In the genomic region with DNA sequence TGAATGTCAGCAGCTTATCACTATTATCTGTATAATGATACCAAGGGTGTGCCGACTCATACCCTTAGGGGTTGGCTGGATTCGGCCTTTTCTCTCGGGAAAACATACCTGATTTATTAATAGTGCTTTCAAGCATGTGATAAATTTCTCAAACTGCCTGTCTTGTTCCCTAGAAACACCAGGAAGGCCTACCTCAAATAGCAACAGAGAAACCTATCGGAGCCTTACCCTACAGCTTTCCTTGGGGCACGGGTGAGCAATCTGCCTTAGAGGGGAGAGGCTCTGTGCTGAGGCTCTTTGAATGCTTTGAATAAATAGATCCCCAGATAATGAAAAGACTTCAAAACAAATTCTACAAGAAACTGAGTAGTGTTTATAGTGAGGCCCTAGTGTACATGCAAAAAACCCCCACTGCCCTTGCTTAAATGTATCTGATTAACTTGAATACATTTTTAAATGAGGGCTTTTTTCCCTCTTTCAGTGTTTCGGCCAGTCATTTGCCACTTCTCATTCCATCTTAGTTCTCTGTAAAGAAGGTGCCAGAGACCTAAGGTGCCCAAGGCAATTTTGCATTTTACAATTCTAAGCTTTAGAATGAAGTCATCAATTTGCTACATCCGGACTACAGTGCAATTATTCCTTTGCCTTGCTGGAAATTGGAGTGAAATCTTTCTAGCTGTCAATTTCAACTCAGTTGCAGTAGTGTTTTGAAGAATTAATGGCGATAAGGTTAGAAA, we compare ENCODE assay signal across 27 cellular contexts.
DNase-seq lines count a peak whose midpoint lies in the region; ATAC-seq and TF ChIP-seq lines count a peak whose summit lies in the region.
"Had no signal": no experiment of that assay in that cellular context is flagged by ENCODE, and none has a peak within 500 bp of the region (broad histone marks: within the 10 kb centered on the region; RNA-seq: fewer than 3 reads in every experiment).

No MANE protein-coding gene starts in this region.

- intact Hi-C loops in CD4-positive, alpha-beta T cell (cut with DNase I, micrococcal nuclease) = loop anchor here in 1 of 2 experiments (10.0 kb wide), 2 partner anchors 363 to 683 kb away; no protein-coding TSS in a partner anchor

- CTCF ChIA-PET in CD4-positive, alpha-beta T cell (lab: Charles Lee) = no interaction called here

- no peaks in the 10 kb centered on the region for H3K9me3 ChIP-seq in CD4-positive, alpha-beta T cell (ENCODE audit: control insufficient read depth, low read length)
- H3K9me3 ChIP-seq in GM23248 (ENCODE audit: low read depth) (no peaks in the 10 kb centered on the region), endodermal cell (ENCODE audit: control insufficient read depth, low read length) (no peaks in the 10 kb centered on the region)
- H3K9me3 ChIP-seq: esophagus muscularis mucosa, testis had no signal

- H3K27me3 ChIP-seq in CD4-positive, alpha-beta T cell (ENCODE audit: control insufficient read depth, insufficient read depth, low read length) = no peaks in the 10 kb centered on the region
- no peaks in the 10 kb centered on the region for H3K27me3 ChIP-seq in GM23248 (replicated peaks; ENCODE audit: insufficient read depth)
- H3K27me3 ChIP-seq in endodermal cell (ENCODE audit: control insufficient read depth, insufficient read depth, low read length, poor library complexity, severe bottlenecking) = no peaks in the 10 kb centered on the region
- H3K27me3 ChIP-seq: esophagus muscularis mucosa, testis had no signal

- no peak overlapping the region for H2AFZ ChIP-seq in GM23248

- no peak overlapping the region for H3K4me3 Mint-ChIP-seq in CD4-positive, alpha-beta T cell
- H3K4me3 Mint-ChIP-seq in endodermal cell = no peak overlapping the region
- no peak overlapping the region for H3K4me3 Mint-ChIP-seq in naive thymus-derived CD8-positive, alpha-beta T cell
- no peak overlapping the region for H3K4me3 Mint-ChIP-seq in progenitor cell of endocrine pancreas (ENCODE audit: low read depth)
- H3K4me3 Mint-ChIP-seq: activated naive CD4-positive, alpha-beta T cell treated with anti-CD3 and anti-CD28 coated beads, Interleukin-2, amount 10 ng/mL, durations not matched to agents 7 days and 5 days; CD14-positive monocyte; neural crest cell; stimulated activated effector memory CD8-positive, alpha-beta T cell treated with anti-CD3 and anti-CD28 coated beads, Interleukin-12 subunit alpha, Interleukin-12 subunit beta, amount 100 ng/mL, for 72 hours had no signal

- peaks cover 23% of the 10 kb centered on the region for H3K4me1 ChIP-seq in GM23248 (ENCODE audit: insufficient read depth)
- H3K4me1 ChIP-seq in endodermal cell (ENCODE audit: control insufficient read depth, insufficient read depth, low read length) = no peaks in the 10 kb centered on the region
- H3K4me1 ChIP-seq: testis had no signal

- DNase-seq in CD4-positive, alpha-beta T cell = no peak
- peak; percentile 12 for DNase-seq in GM23248
- DNase-seq in endodermal cell = no peak
- no peak for DNase-seq in naive thymus-derived CD8-positive, alpha-beta T cell
- DNase-seq in progenitor cell of endocrine pancreas (ENCODE audit: low spot score, unreplicated experiment) = no peak
- DNase-seq in NCI-H2171 treated with DMSO at 0.1 percent for 48 hours (lab: John Stamatoyannopoulos, UW) = no peak
- DNase-seq: activated CD4-positive, CD25-positive, alpha-beta regulatory T cell treated with anti-CD3 and anti-CD28 coated beads, Interleukin-2, amount 50 U/mL, for 72 hours; activated CD8-positive, alpha-beta memory T cell treated with anti-CD3 and anti-CD28 coated beads for 24 hours; activated naive CD4-positive, alpha-beta T cell treated with anti-CD3 and anti-CD28 coated beads, Interleukin-2, amount 10 ng/mL, durations not matched to agents 7 days and 5 days; activated T-cell treated with anti-CD3 and anti-CD28 coated beads, Interleukin-2, amount 50 U/mL, for 48 hours; DMS 273 treated with DMSO at 0.1 percent for 48 hours; effector CD8-positive, alpha-beta T cell; GF-D8; left cardiac atrium; NCI-H1694 treated with DMSO at 0.1 percent for 48 hours; NCI-H69; stimulated activated CD4-positive, alpha-beta T cell treated with anti-CD3 and anti-CD28 coated beads, Interleukin-1b, Interleukin-23, amount 100 ng/mL, for 48 hours; SW 1271; testis had no signal

- H3K36me3 ChIP-seq in GM23248 (ENCODE audit: low read depth) = peaks cover 27% of the 10 kb centered on the region
- H3K36me3 ChIP-seq in endodermal cell (ENCODE audit: control insufficient read depth, insufficient read depth, low read length) = no peaks in the 10 kb centered on the region

- no peaks in the 10 kb centered on the region for H3K79me2 ChIP-seq in GM23248 (ENCODE audit: insufficient read depth)

- H3K27ac Mint-ChIP-seq in CD4-positive, alpha-beta T cell = peak overlapping the region; percentile 32
- H3K27ac Mint-ChIP-seq in endodermal cell = peak overlapping the region; percentile 26
- peak overlapping the region in 7 of 10 donors; percentile 5 to 65 (median 52) for H3K27ac Mint-ChIP-seq in naive thymus-derived CD8-positive, alpha-beta T cell
- H3K27ac Mint-ChIP-seq in progenitor cell of endocrine pancreas = no peak overlapping the region
- H3K27ac Mint-ChIP-seq: activated naive CD4-positive, alpha-beta T cell treated with anti-CD3 and anti-CD28 coated beads, Interleukin-2, amount 10 ng/mL, durations not matched to agents 7 days and 5 days had no signal

- 92 to 96% methylated on average over 8 of the region's 8 CpGs for WGBS in GM23248 (ENCODE audit: low coverage in 1 of 2, low lambda C conversion rate in 2 of 2, missing lambda C conversion rate in 2 of 2), 2 experiments
- 88 to 91% methylated on average over 6 to 8 of the region's 8 CpGs for WGBS in endodermal cell (ENCODE audit: insufficient coverage in 1 of 2, insufficient read length in 1 of 2), 2 experiments

- no peak overlapping the region for H3K27ac ChIP-seq in CD4-positive, alpha-beta T cell (ENCODE audit: low read depth, low read length)
- no peak overlapping the region for H3K27ac ChIP-seq in GM23248
- no peak overlapping the region for H3K27ac ChIP-seq in endodermal cell (ENCODE audit: low read depth, low read length)
- H3K27ac ChIP-seq: esophagus muscularis mucosa, testis had no signal

- in situ Hi-C loops in GM23248 (cut with MboI) = loop anchor here (10.0 kb wide), 1 partner anchor 363 kb away; no protein-coding TSS in a partner anchor

- peaks cover 99% of the 10 kb centered on the region for H3K36me3 Mint-ChIP-seq in CD4-positive, alpha-beta T cell (ENCODE audit: low read depth)
- H3K36me3 Mint-ChIP-seq in endodermal cell (ENCODE audit: low read depth) = peaks cover 3% of the 10 kb centered on the region
- H3K36me3 Mint-ChIP-seq in naive thymus-derived CD8-positive, alpha-beta T cell = peaks cover 6 to 96% (median 36%) of the 10 kb centered on the region in 3 donors
- H3K36me3 Mint-ChIP-seq in progenitor cell of endocrine pancreas (ENCODE audit: insufficient read depth) = peaks cover 16% of the 10 kb centered on the region

- ATAC-seq in CD4-positive, alpha-beta T cell (ENCODE audit: poor library complexity) = no peak
- no peak for ATAC-seq in naive thymus-derived CD8-positive, alpha-beta T cell
- ATAC-seq in GM21528 (IDR thresholded peaks at IDR 0.05; ENCODE audit: low FRiP score, unreplicated experiment) (no peak), HG03469 (IDR thresholded peaks at IDR 0.05; ENCODE audit: unreplicated experiment) (no peak)
- ATAC-seq: HCT116; K562; stimulated activated effector memory CD8-positive, alpha-beta T cell treated with anti-CD3 and anti-CD28 coated beads, Interleukin-12 subunit alpha, Interleukin-12 subunit beta, amount 100 ng/mL, for 72 hours had no signal

- no peaks in the 10 kb centered on the region for H3K27me3 Mint-ChIP-seq in CD4-positive, alpha-beta T cell
- no peaks in the 10 kb centered on the region for H3K27me3 Mint-ChIP-seq in endodermal cell (ENCODE audit: insufficient read depth)
- no peaks in the 10 kb centered on the region for H3K27me3 Mint-ChIP-seq in naive thymus-derived CD8-positive, alpha-beta T cell
- no peaks in the 10 kb centered on the region for H3K27me3 Mint-ChIP-seq in progenitor cell of endocrine pancreas
- H3K27me3 Mint-ChIP-seq: activated naive CD4-positive, alpha-beta T cell treated with anti-CD3 and anti-CD28 coated beads, Interleukin-2, amount 10 ng/mL, durations not matched to agents 7 days and 5 days had no signal

- H4K20me1 ChIP-seq in GM23248 (ENCODE audit: insufficient read depth) = no peaks in the 10 kb centered on the region

- no peak for TF ChIP-seq CTCF in CD4-positive, alpha-beta T cell (IDR thresholded peaks at IDR 0.05)
- TF ChIP-seq CTCF in endodermal cell (conservative IDR thresholded peaks at IDR 0.05) (no peak), progenitor cell of endocrine pancreas (IDR thresholded peaks at IDR 0.05; ENCODE audit: unreplicated experiment) (no peak)

- no peaks in the 10 kb centered on the region for H3K9me3 Mint-ChIP-seq in CD4-positive, alpha-beta T cell
- H3K9me3 Mint-ChIP-seq in endodermal cell (no peaks in the 10 kb centered on the region), progenitor cell of endocrine pancreas (ENCODE audit: low read depth) (no peaks in the 10 kb centered on the region)
- H3K9me3 Mint-ChIP-seq in naive thymus-derived CD8-positive, alpha-beta T cell = no peaks in the 10 kb centered on the region
- H3K9me3 Mint-ChIP-seq: activated naive CD4-positive, alpha-beta T cell treated with anti-CD3 and anti-CD28 coated beads, Interleukin-2, amount 10 ng/mL, durations not matched to agents 7 days and 5 days; neural crest cell; stimulated activated effector memory CD8-positive, alpha-beta T cell treated with anti-CD3 and anti-CD28 coated beads, Interleukin-12 subunit alpha, Interleukin-12 subunit beta, amount 100 ng/mL, for 72 hours had no signal

- H3K4me1 Mint-ChIP-seq in CD4-positive, alpha-beta T cell (ENCODE audit: low read depth) = peaks cover 4% of the 10 kb centered on the region
- H3K4me1 Mint-ChIP-seq in endodermal cell = peaks cover 2% of the 10 kb centered on the region
- H3K4me1 Mint-ChIP-seq in naive thymus-derived CD8-positive, alpha-beta T cell = peaks cover 0 to 4% (median 3%) of the 10 kb centered on the region in 4 donors
- peaks cover 1% of the 10 kb centered on the region for H3K4me1 Mint-ChIP-seq in progenitor cell of endocrine pancreas (ENCODE audit: low read depth)

- no peaks in the 10 kb centered on the region for H3K9me2 ChIP-seq in GM23248 (ENCODE audit: insufficient read depth)

- no peak overlapping the region for H3K4me3 ChIP-seq in GM23248
- H3K4me3 ChIP-seq in endodermal cell (ENCODE audit: low read length) = no peak overlapping the region
- H3K4me3 ChIP-seq: esophagus muscularis mucosa, K562, testis had no signal

- H3F3A ChIP-seq in GM23248 (ENCODE audit: insufficient read depth) = peaks cover 18% of the 10 kb centered on the region

- POLR2A ChIA-PET in CD4-positive, alpha-beta T cell (lab: Charles Lee) = interaction anchor here (0.7 to 1.0 kb wide), 2 partner anchors 38 to 437 kb away, joined by 3 to 4 read pairs; no protein-coding TSS in a partner anchor
- POLR2A ChIA-PET in naive thymus-derived CD8-positive, alpha-beta T cell (lab: Charles Lee) = interaction anchor here (1.2 kb wide), 1 partner anchor 58 kb away, joined by 3 read pairs; no protein-coding TSS in a partner anchor

- no peak overlapping the region for H3K9ac ChIP-seq in GM23248
- no peak overlapping the region for H3K9ac ChIP-seq in endodermal cell (ENCODE audit: extremely low read depth, low read length, poor library complexity, severe bottlenecking)

- no peak overlapping the region for H3K4me2 ChIP-seq in GM23248 (ENCODE audit: unreplicated experiment)
